ENCODE assay signal across 27 cellular contexts in genomic region chr5:137223324-137224295, GRCh38.
"Had no signal": no experiment of that assay in that cellular context is flagged by ENCODE, and none has a peak within 500 bp of the region (broad histone marks: within the 10 kb centered on the region; RNA-seq: fewer than 3 reads in every experiment).

No MANE protein-coding gene starts in this region.

- H3K27ac Mint-ChIP-seq: memory B cell; natural killer cell; stimulated activated naive CD8-positive, alpha-beta T cell treated with anti-CD3 and anti-CD28 coated beads, Interleukin-15, amount 100 ng/mL, for 72 hours; type B pancreatic cell had no signal

- H3K36me3 ChIP-seq: left lung, lower lobe of right lung, ovary, right lobe of liver, thyroid gland had no signal

- H2AFZ ChIP-seq: hepatocyte had no signal

- H3K4me1 ChIP-seq: left lung, lower lobe of right lung, right lobe of liver had no signal

- H3K9me3 Mint-ChIP-seq: central memory CD8-positive, alpha-beta T cell; memory B cell; natural killer cell; stimulated activated naive CD8-positive, alpha-beta T cell treated with anti-CD3 and anti-CD28 coated beads, Interleukin-15, amount 100 ng/mL, for 72 hours; type B pancreatic cell had no signal

- H3K9me3 ChIP-seq: left lung, lower lobe of right lung, ovary, psoas muscle, right lobe of liver, thyroid gland had no signal

- H3K4me1 Mint-ChIP-seq: central memory CD8-positive, alpha-beta T cell; memory B cell; natural killer cell; stimulated activated naive CD8-positive, alpha-beta T cell treated with anti-CD3 and anti-CD28 coated beads, Interleukin-15, amount 100 ng/mL, for 72 hours had no signal

- ATAC-seq: esophagus mucosa; left lung; lower lobe of right lung; natural killer cell; right lobe of liver; stimulated activated naive CD8-positive, alpha-beta T cell treated with anti-CD3 and anti-CD28 coated beads, Interleukin-15, amount 100 ng/mL, for 72 hours had no signal

- H3K4me2 ChIP-seq: hepatocyte, smooth muscle cell had no signal

- H3K27me3 Mint-ChIP-seq: stimulated activated naive CD8-positive, alpha-beta T cell treated with anti-CD3 and anti-CD28 coated beads, Interleukin-15, amount 100 ng/mL, for 72 hours had no signal

- DNase-seq: cortex of kidney; effector CD4-positive, alpha-beta T cell; foreskin melanocyte; head of caudate nucleus; kidney; left lung; lower lobe of right lung; natural killer cell; occipital lobe; ovary; posterior cingulate gyrus; psoas muscle; right lobe of liver; stimulated activated CD4-positive, alpha-beta T cell treated with anti-CD3 and anti-CD28 coated beads, Interleukin-12 subunit alpha, Interleukin-12 subunit beta, amount 100 ng/mL, for 4 hours; stimulated activated CD4-positive, alpha-beta T cell treated with anti-CD3 and anti-CD28 coated beads, Interleukin-1b, Interleukin-23, amount 100 ng/mL, for 48 hours; stimulated activated CD4-positive, alpha-beta T cell treated with anti-CD3 and anti-CD28 coated beads, Interleukin-4, amount 100 ng/mL, for 1 hour; stimulated activated CD8-positive, alpha-beta memory T cell treated with anti-CD3 and anti-CD28 coated beads, Interleukin-4, amount 100 ng/mL, for 48 hours; stimulated activated naive CD4-positive, alpha-beta T cell; stimulated activated naive CD8-positive, alpha-beta T cell treated with anti-CD3 and anti-CD28 coated beads, Interleukin-15, amount 100 ng/mL, for 72 hours; thyroid gland had no signal

- FAIRE-seq: kidney had no signal

- H3K4me3 ChIP-seq: hepatocyte, left lung, lower lobe of right lung, ovary, psoas muscle, right lobe of liver, smooth muscle cell, thyroid gland had no signal

- H3K27ac ChIP-seq: epithelial cell of prostate, hepatocyte, left lung, lower lobe of right lung, ovary, psoas muscle, right lobe of liver, thyroid gland had no signal

- H3K27me3 ChIP-seq: hepatocyte, ovary, right lobe of liver, thyroid gland had no signal

- H3K36me3 Mint-ChIP-seq: memory B cell, natural killer cell, type B pancreatic cell had no signal

- H3K79me2 ChIP-seq: hepatocyte had no signal

- H3K4me3 Mint-ChIP-seq: central memory CD8-positive, alpha-beta T cell; memory B cell; natural killer cell; stimulated activated naive CD8-positive, alpha-beta T cell treated with anti-CD3 and anti-CD28 coated beads, Interleukin-15, amount 100 ng/mL, for 72 hours; type B pancreatic cell had no signal
